Comparison of ENCODE assay signal across 1 cellular context in the genomic region with DNA sequence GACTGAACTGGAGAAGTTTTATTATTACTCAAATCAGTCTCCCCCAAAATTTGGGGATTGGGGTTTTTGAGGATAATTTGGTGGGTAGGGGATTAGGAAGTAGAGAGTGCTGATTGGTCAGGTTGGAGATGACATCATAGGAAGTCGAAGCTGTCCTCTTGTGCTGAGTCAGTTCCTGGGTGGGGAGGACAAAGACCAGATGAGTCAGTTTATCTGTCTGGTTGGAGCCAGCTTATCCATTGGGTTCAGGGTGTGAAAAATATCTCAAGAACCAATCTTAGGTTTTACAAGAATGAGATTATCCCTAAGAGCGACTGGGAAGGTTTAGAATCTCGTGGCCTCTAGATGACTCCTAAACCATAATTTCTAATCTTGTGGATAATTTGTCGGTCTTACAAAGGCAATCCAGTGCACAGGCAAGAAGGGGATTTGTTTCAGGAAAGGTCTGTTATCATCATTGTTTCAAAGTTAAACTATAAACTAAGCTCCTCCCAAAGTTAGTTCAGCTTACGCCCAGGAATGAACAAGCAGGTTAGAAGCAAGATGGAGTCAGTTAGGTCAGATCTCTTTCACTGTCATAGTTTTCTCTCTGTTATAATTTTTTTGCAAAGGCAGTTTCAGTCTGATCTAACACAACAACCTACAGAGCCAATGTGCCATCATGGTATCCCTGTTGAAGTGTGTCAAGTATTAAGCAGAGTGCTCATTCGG.
TF ChIP-seq lines count a peak whose summit lies in the region.

No MANE protein-coding gene starts in this region.

TF ChIP-seq in HepG2, 621 proteins besides CTCF, POLR2A, EP300 and RAD21 (continued from another document):
- TF ChIP-seq CREB1 (IDR thresholded peaks at IDR 0.05) (peak; percentile 38; the same call in 1 of the 2 replicates), CREB1 (CRISPR knock-in tag; IDR thresholded peaks at IDR 0.05) (no peak), AKAP8 (CRISPR knock-in tag; IDR thresholded peaks at IDR 0.05) (no peak), RBAK (CRISPR knock-in tag; IDR thresholded peaks at IDR 0.05) (no peak), ZNF317 (CRISPR knock-in tag; IDR thresholded peaks at IDR 0.05) (no peak), ZNF382 (CRISPR knock-in tag; IDR thresholded peaks at IDR 0.05; ENCODE audit: borderline replicate concordance) (no peak), ATF7 (IDR thresholded peaks at IDR 0.05) (peak; percentile 69), ATF7 (CRISPR knock-in tag; IDR thresholded peaks at IDR 0.05) (no peak), ZNF614 (CRISPR knock-in tag; IDR thresholded peaks at IDR 0.05; ENCODE audit: borderline replicate concordance) (no peak), ZNF850 (CRISPR knock-in tag; conservative IDR thresholded peaks at IDR 0.05) (no peak), HMGA1 (CRISPR knock-in tag; conservative IDR thresholded peaks at IDR 0.05) (no peak)
- TF ChIP-seq, protein P1, sequence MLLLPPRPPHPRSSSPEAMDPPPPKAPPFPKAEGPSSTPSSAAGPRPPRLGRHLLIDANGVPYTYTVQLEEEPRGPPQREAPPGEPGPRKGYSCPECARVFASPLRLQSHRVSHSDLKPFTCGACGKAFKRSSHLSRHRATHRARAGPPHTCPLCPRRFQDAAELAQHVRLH (CRISPR knock-in tag; IDR thresholded peaks at IDR 0.05; ENCODE audit: borderline replicate concordance, low read depth) = no peak
- TF ChIP-seq, protein P2, sequence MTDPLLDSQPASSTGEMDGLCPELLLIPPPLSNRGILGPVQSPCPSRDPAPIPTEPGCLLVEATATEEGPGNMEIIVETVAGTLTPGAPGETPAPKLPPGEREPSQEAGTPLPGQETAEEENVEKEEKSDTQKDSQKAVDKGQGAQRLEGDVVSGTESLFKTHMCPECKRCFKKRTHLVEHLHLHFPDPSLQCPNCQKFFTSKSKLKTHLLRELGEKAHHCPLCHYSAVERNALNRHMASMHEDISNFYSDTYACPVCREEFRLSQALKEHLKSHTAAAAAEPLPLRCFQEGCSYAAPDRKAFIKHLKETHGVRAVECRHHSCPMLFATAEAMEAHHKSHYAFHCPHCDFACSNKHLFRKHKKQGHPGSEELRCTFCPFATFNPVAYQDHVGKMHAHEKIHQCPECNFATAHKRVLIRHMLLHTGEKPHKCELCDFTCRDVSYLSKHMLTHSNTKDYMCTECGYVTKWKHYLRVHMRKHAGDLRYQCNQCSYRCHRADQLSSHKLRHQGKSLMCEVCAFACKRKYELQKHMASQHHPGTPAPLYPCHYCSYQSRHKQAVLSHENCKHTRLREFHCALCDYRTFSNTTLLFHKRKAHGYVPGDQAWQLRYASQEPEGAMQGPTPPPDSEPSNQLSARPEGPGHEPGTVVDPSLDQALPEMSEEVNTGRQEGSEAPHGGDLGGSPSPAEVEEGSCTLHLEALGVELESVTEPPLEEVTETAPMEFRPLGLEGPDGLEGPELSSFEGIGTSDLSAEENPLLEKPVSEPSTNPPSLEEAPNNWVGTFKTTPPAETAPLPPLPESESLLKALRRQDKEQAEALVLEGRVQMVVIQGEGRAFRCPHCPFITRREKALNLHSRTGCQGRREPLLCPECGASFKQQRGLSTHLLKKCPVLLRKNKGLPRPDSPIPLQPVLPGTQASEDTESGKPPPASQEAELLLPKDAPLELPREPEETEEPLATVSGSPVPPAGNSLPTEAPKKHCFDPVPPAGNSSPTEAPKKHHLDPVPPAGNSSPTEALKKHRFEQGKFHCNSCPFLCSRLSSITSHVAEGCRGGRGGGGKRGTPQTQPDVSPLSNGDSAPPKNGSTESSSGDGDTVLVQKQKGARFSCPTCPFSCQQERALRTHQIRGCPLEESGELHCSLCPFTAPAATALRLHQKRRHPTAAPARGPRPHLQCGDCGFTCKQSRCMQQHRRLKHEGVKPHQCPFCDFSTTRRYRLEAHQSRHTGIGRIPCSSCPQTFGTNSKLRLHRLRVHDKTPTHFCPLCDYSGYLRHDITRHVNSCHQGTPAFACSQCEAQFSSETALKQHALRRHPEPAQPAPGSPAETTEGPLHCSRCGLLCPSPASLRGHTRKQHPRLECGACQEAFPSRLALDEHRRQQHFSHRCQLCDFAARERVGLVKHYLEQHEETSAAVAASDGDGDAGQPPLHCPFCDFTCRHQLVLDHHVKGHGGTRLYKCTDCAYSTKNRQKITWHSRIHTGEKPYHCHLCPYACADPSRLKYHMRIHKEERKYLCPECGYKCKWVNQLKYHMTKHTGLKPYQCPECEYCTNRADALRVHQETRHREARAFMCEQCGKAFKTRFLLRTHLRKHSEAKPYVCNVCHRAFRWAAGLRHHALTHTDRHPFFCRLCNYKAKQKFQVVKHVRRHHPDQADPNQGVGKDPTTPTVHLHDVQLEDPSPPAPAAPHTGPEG (CRISPR knock-in tag; IDR thresholded peaks at IDR 0.05) = no peak
- TF ChIP-seq, protein P3, sequence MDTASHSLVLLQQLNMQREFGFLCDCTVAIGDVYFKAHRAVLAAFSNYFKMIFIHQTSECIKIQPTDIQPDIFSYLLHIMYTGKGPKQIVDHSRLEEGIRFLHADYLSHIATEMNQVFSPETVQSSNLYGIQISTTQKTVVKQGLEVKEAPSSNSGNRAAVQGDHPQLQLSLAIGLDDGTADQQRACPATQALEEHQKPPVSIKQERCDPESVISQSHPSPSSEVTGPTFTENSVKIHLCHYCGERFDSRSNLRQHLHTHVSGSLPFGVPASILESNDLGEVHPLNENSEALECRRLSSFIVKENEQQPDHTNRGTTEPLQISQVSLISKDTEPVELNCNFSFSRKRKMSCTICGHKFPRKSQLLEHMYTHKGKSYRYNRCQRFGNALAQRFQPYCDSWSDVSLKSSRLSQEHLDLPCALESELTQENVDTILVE (CRISPR knock-in tag; IDR thresholded peaks at IDR 0.05) = no peak
